Comparison of ENCODE assay signal across 20 cellular contexts in the genomic region with DNA sequence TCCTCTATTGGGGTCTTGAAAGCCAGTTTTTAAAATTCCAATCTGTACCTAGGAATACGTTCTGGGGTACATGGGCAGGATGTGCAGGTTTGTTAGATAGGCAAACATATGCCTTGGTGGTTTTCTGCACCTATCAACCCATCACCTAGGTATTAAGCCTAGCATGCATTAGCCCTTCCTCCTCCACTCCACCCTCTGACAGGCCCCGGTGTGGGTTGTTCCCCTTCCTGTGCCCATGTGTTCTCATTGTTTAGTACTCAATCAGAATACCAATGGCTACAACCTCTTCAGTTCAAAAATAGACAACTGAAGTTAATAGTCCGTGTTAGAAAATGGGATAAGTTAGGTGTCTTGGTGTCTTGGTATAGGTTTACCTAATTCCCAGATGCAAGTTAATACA. TPM values are rescaled to one million over a fixed set of nuclear protein-coding genes. Genes with fewer than 3 reads are reported as not detected.
DNase-seq lines count a peak whose midpoint lies in the region; ATAC-seq lines count a peak whose summit lies in the region.
"Had no signal": no experiment of that assay in that cellular context is flagged by ENCODE, and none has a peak within 500 bp of the region (broad histone marks: within the 10 kb centered on the region; RNA-seq: fewer than 3 reads in every experiment).

No MANE protein-coding gene starts in this region.

- H3K79me1 ChIP-seq in mesendoderm (ENCODE audit: low read length) = no peaks in the 10 kb centered on the region

- H3K9me3 ChIP-seq in HUES6 (ENCODE audit: control insufficient read depth, insufficient read depth, low read depth, low read length) = no peaks in the 10 kb centered on the region

- peaks cover 8% of the 10 kb centered on the region; the same call in 1 of the 2 replicates for H3K36me3 ChIP-seq in HUES6 (ENCODE audit: control insufficient read depth, insufficient read depth, low read length)
- no peaks in the 10 kb centered on the region for H3K36me3 ChIP-seq in mesendoderm (ENCODE audit: control insufficient read depth, insufficient read depth, low read length)

- DNase-seq in NCI-H2081 (lab: John Stamatoyannopoulos, UW) (peak; percentile 21 to 34), NCI-H2081 treated with DMSO at 0.1 percent for 48 hours (lab: John Stamatoyannopoulos, UW) (no peak), UCSD-AML1 (lab: John Stamatoyannopoulos, UW; ENCODE audit: unreplicated experiment) (peak; percentile 7), mesendoderm (no peak), AML-193 (lab: John Stamatoyannopoulos, UW) (no peak)
- no peak for DNase-seq in activated CD4-positive, alpha-beta T cell treated with anti-CD3 and anti-CD28 coated beads for 4 hours
- DNase-seq: 8988T; CD4-positive, alpha-beta T cell; DMS153; DMS79; GDM1; GM23248; HCEC 1CT; KBM-7 had no signal

- H3K4me2 ChIP-seq in mesendoderm (ENCODE audit: low read length) = peak overlapping the region; percentile 1

- no peak overlapping the region for H2BK120ac ChIP-seq in mesendoderm (ENCODE audit: low read depth, low read length)

- no peak overlapping the region for H4K5ac ChIP-seq in mesendoderm (ENCODE audit: low read length)

- no peak for ATAC-seq in GM18870 (IDR thresholded peaks at IDR 0.05; ENCODE audit: unreplicated experiment)
- ATAC-seq: HepG2 had no signal

- no peak overlapping the region for H3K56ac ChIP-seq in mesendoderm (ENCODE audit: low read length)

- H3K27ac ChIP-seq in HUES6 (ENCODE audit: low read depth, low read length) (no peak overlapping the region), mesendoderm (ENCODE audit: low read depth, low read length) (no peak overlapping the region)
- H3K27ac ChIP-seq: C4-2B, GM23248 had no signal

- peaks cover 7% of the 10 kb centered on the region for H3K79me2 ChIP-seq in mesendoderm (ENCODE audit: control insufficient read depth, insufficient read depth, low read length)

- no peak overlapping the region for H2BK15ac ChIP-seq in mesendoderm (replicated peaks; ENCODE audit: low read depth)

- no peak overlapping the region for H3K4ac ChIP-seq in mesendoderm (ENCODE audit: low read depth, low read length)

- H3K9ac ChIP-seq in HUES6 (ENCODE audit: low read length) = no peak overlapping the region
- H3K9ac ChIP-seq in mesendoderm (ENCODE audit: low read length) = no peak overlapping the region
- H3K9ac ChIP-seq: GM23248 had no signal

- H3K4me1 ChIP-seq in HUES6 (ENCODE audit: control insufficient read depth, insufficient read depth, low read length) (peaks cover 11% of the 10 kb centered on the region; the same call in 1 of the 2 replicates), mesendoderm (ENCODE audit: control insufficient read depth, low read depth, low read length) (no peaks in the 10 kb centered on the region)

- no CpG with 5 or more reads among the region's 3 CpGs for WGBS in mesendoderm (ENCODE audit: extremely low coverage, insufficient coverage, low lambda C conversion rate)

- no peak overlapping the region for H2AK5ac ChIP-seq in mesendoderm (ENCODE audit: low read length)

- no peak overlapping the region for H3K18ac ChIP-seq in mesendoderm (ENCODE audit: low read length)

- no peak overlapping the region for H2BK5ac ChIP-seq in mesendoderm (ENCODE audit: low read length)

- no peaks in the 10 kb centered on the region for H3K27me3 ChIP-seq in HUES6 (ENCODE audit: control insufficient read depth, insufficient read depth, low read length)
- H3K27me3 ChIP-seq in mesendoderm (ENCODE audit: insufficient read depth, low read length, poor library complexity) = no peaks in the 10 kb centered on the region

- H3K4me3 ChIP-seq in HUES6 (ENCODE audit: low read depth, low read length) (peak overlapping the region; percentile 50; the same call in 1 of the 2 replicates), mesendoderm (ENCODE audit: low read length) (no peak overlapping the region)
- H3K4me3 ChIP-seq: GM23248 had no signal

- H4K8ac ChIP-seq in mesendoderm (ENCODE audit: low read depth, low read length) = no peak overlapping the region

- H3K23ac ChIP-seq in mesendoderm (ENCODE audit: low read length) = no peak overlapping the region

RNA-seq across cellular contexts. Expression of a gene that starts 3.4 kb away (rescaled TPM):
- 840 TPM for polyA plus RNA-seq in mesendoderm (2013, experiment 1 of 2)
- 873 TPM for polyA plus RNA-seq in mesendoderm (2013, experiment 2 of 2)
- polyA plus RNA-seq: BJ, GM23248, IgD-negative memory B cell had no signal

RNA-seq across cellular contexts. Expression of a gene that starts 41.2 kb away (rescaled TPM):
- 0.76 TPM for polyA plus RNA-seq in mesendoderm (2013, experiment 1 of 2)
- 0.76 TPM for polyA plus RNA-seq in mesendoderm (2013, experiment 2 of 2)
- polyA plus RNA-seq: HepG2, IgD-negative memory B cell had no signal

Comparison
In these comparisons a context has a peak if more than half of its experiments do, and no peak if none do; other contexts are left out.
1. DNase-seq: peak in NCI-H2081 (2 of 2) and UCSD-AML1 (single experiment); none in NCI-H2081 treated with DMSO at 0.1 percent for 48 hours (single experiment), mesendoderm (single experiment), activated CD4-positive, alpha-beta T cell treated with anti-CD3 and anti-CD28 coated beads for 4 hours (0 of 2) and AML-193 (0 of 2).